Comparison of ENCODE assay signal across 1 cellular context in genomic region chr4:151489462-151490203, GRCh38.
TF ChIP-seq lines count a peak whose summit lies in the region.

No MANE protein-coding gene starts in this region.

TF ChIP-seq in SK-N-SH, 30 proteins besides CTCF, POLR2A, EP300 and RAD21 (continued from another document):
- TF ChIP-seq REST (IDR thresholded peaks at IDR 0.05; ENCODE audit: low read depth, low read length) (no peak), ELF1 (IDR thresholded peaks at IDR 0.05) (no peak)
